ENCODE assay signal across 1 cellular context in genomic region chr11:67630230-67630942, GRCh38.
TF ChIP-seq lines count a peak whose summit lies in the region.

No MANE protein-coding gene starts in this region.

TF ChIP-seq in GM12878, 131 proteins besides CTCF, POLR2A, EP300 and RAD21 (continued from another document and continues in another):
- TF ChIP-seq PRDM15 (CRISPR knock-in tag; IDR thresholded peaks at IDR 0.05) = no peak
- 0 out of 2 replicates have a peak, but pooled peaks have one; percentile 1 for TF ChIP-seq NRF1 (conservative IDR thresholded peaks at IDR 0.05; ENCODE audit: low read depth, low read length)
- no peak for TF ChIP-seq CBFB (IDR thresholded peaks at IDR 0.05; ENCODE audit: low read depth)
- no peak for TF ChIP-seq GABPA (IDR thresholded peaks at IDR 0.05; ENCODE audit: low read depth)
- TF ChIP-seq NR2F1 (conservative IDR thresholded peaks at IDR 0.05) = peak; percentile 67
- no peak for TF ChIP-seq CEBPB (IDR thresholded peaks at IDR 0.05; ENCODE audit: borderline replicate concordance in 1 of 2, low read depth in 2 of 2, low read length in 2 of 2)
- peak; percentile 68; the same call in 1 of the 2 replicates for TF ChIP-seq DPF2 (IDR thresholded peaks at IDR 0.05)
- peak; percentile 41 to 74; a peak in 2 of 4 replicates for TF ChIP-seq SRF (IDR thresholded peaks at IDR 0.05; ENCODE audit: low read depth in 2 of 2, low read length in 2 of 2)
- TF ChIP-seq EED (IDR thresholded peaks at IDR 0.05; ENCODE audit: low read depth) = peak; percentile 31; the same call in 1 of the 2 replicates
- TF ChIP-seq KDM1A (IDR thresholded peaks at IDR 0.05; ENCODE audit: borderline replicate concordance) = no peak
- no peak for TF ChIP-seq CUX1 (IDR thresholded peaks at IDR 0.05; ENCODE audit: insufficient replicate concordance, low read depth, low read length)
- TF ChIP-seq LARP7 (IDR thresholded peaks at IDR 0.05) = peak; percentile 82
- TF ChIP-seq KLF5 (IDR thresholded peaks at IDR 0.05; ENCODE audit: partially characterized antibody) = peak; percentile 20
- no peak for TF ChIP-seq PBX3 (IDR thresholded peaks at IDR 0.05; ENCODE audit: insufficient replicate concordance, low read depth, low read length)
- no peak for TF ChIP-seq STAT3 (IDR thresholded peaks at IDR 0.05; ENCODE audit: low read depth, low read length)
- TF ChIP-seq TAF1 (IDR thresholded peaks at IDR 0.05; ENCODE audit: borderline replicate concordance, low read depth, low read length) = 0 out of 2 replicates have a peak, but pooled peaks have one; percentile 31
- no peak for TF ChIP-seq SPI1 (IDR thresholded peaks at IDR 0.05; ENCODE audit: borderline replicate concordance, insufficient read depth, low read depth, low read length)
- TF ChIP-seq IRF4 (IDR thresholded peaks at IDR 0.05; ENCODE audit: low read depth, low read length) = no peak
- no peak for TF ChIP-seq SREBF1 (IDR thresholded peaks at IDR 0.05; ENCODE audit: low read length)
- no peak for TF ChIP-seq NFXL1 (IDR thresholded peaks at IDR 0.05; ENCODE audit: borderline replicate concordance)
- no peak for TF ChIP-seq IRF5 (IDR thresholded peaks at IDR 0.05; ENCODE audit: borderline replicate concordance)
- peak; percentile 25; the same call in 1 of the 2 replicates for TF ChIP-seq CHD2 (IDR thresholded peaks at IDR 0.05; ENCODE audit: borderline replicate concordance, low read depth, low read length)
- no peak for TF ChIP-seq RAD51 (IDR thresholded peaks at IDR 0.05)
- no peak for TF ChIP-seq SIX5 (IDR thresholded peaks at IDR 0.05; ENCODE audit: low read depth, low read length, severe bottlenecking)
- TF ChIP-seq IKZF2 (IDR thresholded peaks at IDR 0.05) = peak; percentile 25 to 46; a peak in 2 of 4 replicates
- TF ChIP-seq EZH2 (IDR thresholded peaks at IDR 0.05; ENCODE audit: borderline replicate concordance, control insufficient read depth, low read depth, low read length) = no peak
- peak; percentile 80 for TF ChIP-seq IKZF1 (conservative IDR thresholded peaks at IDR 0.05)
- no peak for TF ChIP-seq ZNF592 (IDR thresholded peaks at IDR 0.05)
- TF ChIP-seq NBN (IDR thresholded peaks at IDR 0.05) = peak; percentile 73
- TF ChIP-seq CREB1 (IDR thresholded peaks at IDR 0.05; ENCODE audit: low read depth) = no peak; the same call in 1 of the 2 replicates
- no peak for TF ChIP-seq PKNOX1 (IDR thresholded peaks at IDR 0.05)
- no peak for TF ChIP-seq ZNF24 (IDR thresholded peaks at IDR 0.05)
- no peak for TF ChIP-seq ZBTB33 (IDR thresholded peaks at IDR 0.05)
- no peak for TF ChIP-seq BCLAF1 (IDR thresholded peaks at IDR 0.05)
- TF ChIP-seq USF1 (IDR thresholded peaks at IDR 0.05; ENCODE audit: borderline replicate concordance, extremely low read length, insufficient read depth, low read depth, low read length) = no peak
- peak; percentile 70; the same call in 1 of the 2 replicates for TF ChIP-seq HDGF (IDR thresholded peaks at IDR 0.05)
